ENCODE assay signal across 8 cellular contexts in the genomic region with DNA sequence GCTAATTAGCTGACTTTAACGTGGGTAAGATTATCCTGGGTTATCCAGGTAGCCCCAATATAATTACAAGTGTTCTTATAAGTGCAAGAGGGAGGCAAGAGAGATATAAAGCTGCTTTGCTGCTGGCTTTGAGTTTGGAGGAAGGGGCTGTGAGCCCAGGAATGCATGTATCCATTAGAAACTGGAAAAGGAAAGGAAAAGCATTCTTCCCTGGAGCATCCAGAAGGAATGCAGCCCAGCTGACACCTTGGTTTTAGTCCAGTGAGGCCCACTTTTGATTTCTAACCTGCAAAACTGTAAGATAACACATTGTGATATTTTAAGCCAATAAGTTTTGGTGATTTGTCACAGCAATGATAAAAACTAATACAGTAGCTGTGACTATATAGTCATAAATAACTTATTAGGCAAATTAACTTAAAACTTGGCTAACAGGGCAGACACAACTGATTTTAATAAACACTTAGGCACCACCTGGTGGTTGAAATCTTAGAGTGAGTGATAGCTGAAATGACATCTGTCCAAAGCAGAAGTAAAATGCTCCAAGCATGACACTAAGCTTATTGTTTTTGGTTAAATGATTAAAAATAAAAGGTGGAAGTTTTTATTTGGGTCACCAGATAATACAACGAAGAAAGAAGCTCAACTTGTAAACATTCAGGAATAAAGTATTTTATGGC. TPM values are rescaled to one million over a fixed set of nuclear protein-coding genes. Genes with fewer than 3 reads are reported as not detected.
A peak's percentile ranks its signal among the peaks of the same experiment; 100 is the strongest.
DNase-seq lines count a peak whose midpoint lies in the region; ATAC-seq and TF ChIP-seq lines count a peak whose summit lies in the region.

No MANE protein-coding gene starts in this region.

- peak; percentile 63 for TF ChIP-seq CTCF in VCaP (conservative IDR thresholded peaks at IDR 0.05)

- ATAC-seq in GM19025 (IDR thresholded peaks at IDR 0.05; ENCODE audit: low read depth, unreplicated experiment), result peak; percentile 54
- peak; percentile 54 for ATAC-seq in HG03571 (IDR thresholded peaks at IDR 0.05; ENCODE audit: unreplicated experiment)

- H3K4me3 ChIP-seq in mesendoderm (ENCODE audit: low read length), result no peak overlapping the region

- H2BK5ac ChIP-seq in mesendoderm (ENCODE audit: low read length), result no peak overlapping the region

- no peaks in the 10 kb centered on the region for H3K36me3 ChIP-seq in mesendoderm (ENCODE audit: control insufficient read depth, insufficient read depth, low read length)

- no peaks in the 10 kb centered on the region for H3K27me3 ChIP-seq in mesendoderm (ENCODE audit: insufficient read depth, low read length, poor library complexity)

- WGBS in mesendoderm (ENCODE audit: extremely low coverage, insufficient coverage, low lambda C conversion rate), result no CpG with 5 or more reads among the region's 2 CpGs

- H3K27ac ChIP-seq in VCaP (no peak overlapping the region), mesendoderm (ENCODE audit: low read depth, low read length) (no peak overlapping the region)

- peak overlapping the region; percentile 18 for H3K18ac ChIP-seq in mesendoderm (ENCODE audit: low read length)

- DNase-seq in Caki2 (ENCODE audit: low read depth) (peak; percentile 46), mesendoderm (peak; percentile 66), DMS79 (lab: John Stamatoyannopoulos, UW) (no peak), anterior cingulate cortex (lab: John Stamatoyannopoulos, UW) (no peak)
- DNase-seq in activated CD8-positive, alpha-beta memory T cell treated with anti-CD3 and anti-CD28 coated beads, Interleukin-2, amount 50 U/mL, for 48 hours, result no peak

- no peak overlapping the region for H4K8ac ChIP-seq in mesendoderm (ENCODE audit: low read depth, low read length)

- H3K79me1 ChIP-seq in mesendoderm (ENCODE audit: low read length), result no peaks in the 10 kb centered on the region

- in situ Hi-C loops in Caki2 (cut with HindIII; ENCODE audit: low pct_unique_long_range_greater_than_20kb, low sequenced_read_pairs), result no loop called here

- H2AK5ac ChIP-seq in mesendoderm (ENCODE audit: low read length), result no peak overlapping the region

- H3K56ac ChIP-seq in mesendoderm (ENCODE audit: low read length), result peak overlapping the region; percentile 9

- no peak overlapping the region for H3K4me2 ChIP-seq in mesendoderm (ENCODE audit: low read length)

- no peak overlapping the region for H3K23ac ChIP-seq in mesendoderm (ENCODE audit: low read length)

- no peaks in the 10 kb centered on the region for H3K79me2 ChIP-seq in mesendoderm (ENCODE audit: control insufficient read depth, insufficient read depth, low read length)

- no peak overlapping the region for H3K9ac ChIP-seq in mesendoderm (ENCODE audit: low read length)

- H2BK120ac ChIP-seq in mesendoderm (ENCODE audit: low read depth, low read length), result no peak overlapping the region

- H3K4ac ChIP-seq in mesendoderm (ENCODE audit: low read depth, low read length), result no peak overlapping the region

- peaks cover 7% of the 10 kb centered on the region for H3K4me1 ChIP-seq in mesendoderm (ENCODE audit: control insufficient read depth, low read depth, low read length)

- H4K5ac ChIP-seq in mesendoderm (ENCODE audit: low read length), result no peak overlapping the region

- peak overlapping the region; percentile 57 for H2BK15ac ChIP-seq in mesendoderm (replicated peaks; ENCODE audit: low read depth)

RNA-seq across cellular contexts. Expression of a gene that starts 35.6 kb away (rescaled TPM):
- 3.9 and 6.5 TPM in 2 replicates for total RNA-seq in Caki2 (2014; rRNA removed; shearing (Covaris generic); ENCODE audit: low replicate concordance)
- 0.25 TPM for polyA plus RNA-seq in mesendoderm (2013, experiment 1 of 2)
- 0.22 TPM for polyA plus RNA-seq in mesendoderm (2013, experiment 2 of 2)

RNA-seq across cellular contexts. Expression of a gene that starts 47.8 kb away (rescaled TPM):
- total RNA-seq in Caki2 (2014; rRNA removed; shearing (Covaris generic); ENCODE audit: low replicate concordance), result not detected in 2 replicates
- polyA plus RNA-seq in mesendoderm (2013, experiment 1 of 2), result not detected
- polyA plus RNA-seq in mesendoderm (2013, experiment 2 of 2), result not detected

Comparison
In these comparisons a context has a peak if more than half of its experiments do, and no peak if none do; other contexts are left out.
1. DNase-seq: peak in Caki2 (single experiment) and mesendoderm (single experiment); none in DMS79 (single experiment), anterior cingulate cortex (0 of 58) and activated CD8-positive, alpha-beta memory T cell treated with anti-CD3 and anti-CD28 coated beads, Interleukin-2, amount 50 U/mL, for 48 hours (single experiment).